20 cellular contexts compared by ENCODE assay signal in the genomic region with DNA sequence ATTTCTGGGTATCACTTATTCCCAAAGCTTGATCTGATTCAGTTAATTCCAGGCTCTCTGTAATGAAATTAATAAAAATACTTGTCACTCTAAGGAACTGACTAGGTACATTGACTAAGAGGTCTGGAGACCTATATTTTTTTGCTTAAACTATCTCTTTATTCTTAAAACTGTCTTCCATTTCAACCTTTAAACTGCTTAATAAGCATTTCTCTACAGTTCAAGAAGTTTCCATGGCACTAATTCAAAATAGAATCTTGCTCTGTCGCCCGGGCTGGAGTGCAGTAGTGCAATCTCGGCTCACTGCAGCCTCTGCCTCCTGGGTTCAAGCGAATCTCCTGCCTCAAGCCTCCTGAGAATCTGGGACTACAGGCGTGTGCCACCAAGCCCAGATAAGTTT.
DNase-seq lines count a peak whose midpoint lies in the region; ATAC-seq, FAIRE-seq and TF ChIP-seq lines count a peak whose summit lies in the region.
"Had no signal": no experiment of that assay in that cellular context is flagged by ENCODE, and none has a peak within 500 bp of the region (broad histone marks: within the 10 kb centered on the region; RNA-seq: fewer than 3 reads in every experiment).

No MANE protein-coding gene starts in this region.

- in situ Hi-C loops in HepG2 (cut with HindIII; ENCODE audit: extremely low pct_ligation_motif_present, low pct_unique_long_range_greater_than_20kb): loop anchor here (10.0 kb wide), 1 partner anchor 227 kb away; no protein-coding TSS in a partner anchor

- CTCF ChIA-PET in HepG2 (lab: Yijun Ruan, JAX; ENCODE audit: low intra/inter-chr PET ratio, low total read pairs): no interaction called here

- intact Hi-C loops in HepG2 (cut with micrococcal nuclease; ENCODE audit: unreplicated experiment) (no loop called here), right lobe of liver (cut with DNase I) (no loop called here)
- intact Hi-C loops in activated T-helper 2 cell treated with anti-CD3 and anti-CD28 coated beads, Interferon-gamma antibody, Interleukin-2, Interleukin-4, amounts not matched to agents 10 μg/mL and 5 μg/mL and 100 μg/mL, durations not matched to agents 14 hours and 24 hours and 36 hours (cut with micrococcal nuclease): loop anchor here (2.0 to 5.0 kb wide), 2 partner anchors 59 to 233 kb away; no protein-coding TSS in a partner anchor

- H3K27me3 Mint-ChIP-seq in activated T-helper 2 cell treated with anti-CD3 and anti-CD28 coated beads, Interferon-gamma antibody, Interleukin-2, Interleukin-4, amounts not matched to agents 10 μg/mL and 5 μg/mL and 100 μg/mL, durations not matched to agents 14 hours and 24 hours and 36 hours (ENCODE audit: low read depth): peaks cover 2% of the 10 kb centered on the region
- H3K27me3 Mint-ChIP-seq in stimulated activated naive B cell treated with anti-CD40 and anti-IgM and Interleukin-4, amounts not matched to agents 10 μg/mL and 1 μg/mL and 100 μg/mL, for 72 hours: peaks cover 0 to 7% of the 10 kb centered on the region in 2 donors

- no peaks in the 10 kb centered on the region for H3K79me2 ChIP-seq in HepG2 (ENCODE audit: insufficient read depth, low read length)

- WGBS in HepG2 (ENCODE audit: low lambda C conversion rate): 26% methylated on average over 5 of the region's 5 CpGs
- WGBS in right lobe of liver (ENCODE audit: insufficient coverage, low coverage, low lambda C conversion rate, missing lambda C conversion rate): 82% methylated on average over 4 of the region's 5 CpGs

- peak overlapping the region; percentile 17 for H3K27ac Mint-ChIP-seq in activated T-helper 2 cell treated with anti-CD3 and anti-CD28 coated beads, Interferon-gamma antibody, Interleukin-2, Interleukin-4, amounts not matched to agents 10 μg/mL and 5 μg/mL and 100 μg/mL, durations not matched to agents 14 hours and 24 hours and 36 hours
- no peak overlapping the region for H3K27ac Mint-ChIP-seq in stimulated activated naive B cell treated with anti-CD40 and anti-IgM and Interleukin-4, amounts not matched to agents 10 μg/mL and 1 μg/mL and 100 μg/mL, for 72 hours
- H3K27ac Mint-ChIP-seq: CD14-positive monocyte had no signal

- H4K20me1 ChIP-seq in HepG2 (ENCODE audit: insufficient read depth, low read length): no peaks in the 10 kb centered on the region

- POLR2A ChIA-PET in HepG2 (lab: Yijun Ruan, JAX): no interaction called here

- no TSS peak for BruUV-seq in HepG2 (replicated peaks; lab: Mats Ljungman, UMichigan)

- FAIRE-seq in HepG2 (lab: Jason Lieb, UNC): no peak
- FAIRE-seq: A204.1 had no signal

- H3K9ac ChIP-seq in HepG2 (ENCODE audit: insufficient read depth, low read depth, low read length): no peak overlapping the region

- H3K27me3 ChIP-seq in HepG2 (ENCODE audit: control insufficient read depth in 1 of 2, insufficient read depth in 2 of 2, low read length in 2 of 2) (no peaks in the 10 kb centered on the region), right lobe of liver (no peaks in the 10 kb centered on the region)

- no peak overlapping the region for H3K4me3 ChIP-seq in HepG2 (replicated peaks in 1 of 3; ENCODE audit: insufficient read depth in 1 of 3, low read depth in 2 of 3, low read length in 3 of 3)
- H3K4me3 ChIP-seq in right lobe of liver: no peak overlapping the region

- DNase-seq in HepG2 (ENCODE audit: low spot score) (no peak), right lobe of liver (no peak), NCI-H2196 (lab: John Stamatoyannopoulos, UW; ENCODE audit: unreplicated experiment) (no peak)
- DNase-seq in activated T-helper 2 cell treated with anti-CD3 and anti-CD28 coated beads, Interferon-gamma antibody, Interleukin-2, Interleukin-4, amounts not matched to agents 10 μg/mL and 5 μg/mL and 100 μg/mL, durations not matched to agents 14 hours and 24 hours and 36 hours (ENCODE audit: low spot score): no peak
- DNase-seq in stimulated activated naive B cell treated with anti-CD40 and anti-IgM and Interleukin-4, amounts not matched to agents 10 μg/mL and 1 μg/mL and 100 μg/mL, for 72 hours: no peak
- DNase-seq: AML-193, DMS153, MM.1S, NCI-H1048, NCI-H1417, NCI-H1694, NCI-H2029 treated with DMSO at 0.1 percent for 48 hours, NCI-H226, NCI-H510A, NCI-H69 had no signal

- TF ChIP-seq EP300 in HepG2 (IDR thresholded peaks at IDR 0.05; ENCODE audit: low read depth in 2 of 2, low read length in 2 of 2): no peak
- no peak for TF ChIP-seq EP300 in HepG2 (CRISPR knock-in tag; IDR thresholded peaks at IDR 0.05; ENCODE audit: borderline replicate concordance)

- H3K9me3 Mint-ChIP-seq in activated T-helper 2 cell treated with anti-CD3 and anti-CD28 coated beads, Interferon-gamma antibody, Interleukin-2, Interleukin-4, amounts not matched to agents 10 μg/mL and 5 μg/mL and 100 μg/mL, durations not matched to agents 14 hours and 24 hours and 36 hours: peaks cover 8% of the 10 kb centered on the region
- H3K9me3 Mint-ChIP-seq in stimulated activated naive B cell treated with anti-CD40 and anti-IgM and Interleukin-4, amounts not matched to agents 10 μg/mL and 1 μg/mL and 100 μg/mL, for 72 hours: peaks cover 3 to 4% of the 10 kb centered on the region in 2 donors

- no peak overlapping the region for H3K4me2 ChIP-seq in HepG2 (ENCODE audit: low read depth, low read length)

- no peak overlapping the region for H3K27ac ChIP-seq in HepG2 (ENCODE audit: extremely low read length, insufficient read depth, low read length)
- no peak overlapping the region for H3K27ac ChIP-seq in right lobe of liver
- H3K27ac ChIP-seq in KOPT-K1 (ENCODE audit: low read depth, low read length, poor library complexity, severe bottlenecking): peak overlapping the region; percentile 74

- no peak for TF ChIP-seq RAD21 in HepG2 (CRISPR knock-in tag; IDR thresholded peaks at IDR 0.05)

- TF ChIP-seq POLR2A in HepG2 (IDR thresholded peaks at IDR 0.05; ENCODE audit: insufficient read depth in 1 of 2, low read depth in 2 of 2, low read length in 2 of 2): no peak
- no peak for TF ChIP-seq POLR2A in right lobe of liver (IDR thresholded peaks at IDR 0.05)

- H3K9me3 ChIP-seq in HepG2 (ENCODE audit: low read length): no peaks in the 10 kb centered on the region
- H3K9me3 ChIP-seq in right lobe of liver: no peaks in the 10 kb centered on the region
- H3K9me3 ChIP-seq in KOPT-K1 (ENCODE audit: insufficient read depth, low read length, poor library complexity, severe bottlenecking): no peaks in the 10 kb centered on the region

- H3K4me1 Mint-ChIP-seq in activated T-helper 2 cell treated with anti-CD3 and anti-CD28 coated beads, Interferon-gamma antibody, Interleukin-2, Interleukin-4, amounts not matched to agents 10 μg/mL and 5 μg/mL and 100 μg/mL, durations not matched to agents 14 hours and 24 hours and 36 hours (ENCODE audit: low read depth): peaks cover 42% of the 10 kb centered on the region
- H3K4me1 Mint-ChIP-seq in stimulated activated naive B cell treated with anti-CD40 and anti-IgM and Interleukin-4, amounts not matched to agents 10 μg/mL and 1 μg/mL and 100 μg/mL, for 72 hours: peaks cover 0 to 4% of the 10 kb centered on the region in 2 donors

- ATAC-seq in HepG2 (no peak), right lobe of liver (no peak), SK-N-SH treated with all-trans-retinoic acid at 6 μM for 48 hours (no peak)
- no peak for ATAC-seq in stimulated activated naive B cell treated with anti-CD40 and anti-IgM and Interleukin-4, amounts not matched to agents 10 μg/mL and 1 μg/mL and 100 μg/mL, for 72 hours (replicated peaks)
- ATAC-seq: HCT116 had no signal

- peak overlapping the region; percentile 34 for H3K4me3 Mint-ChIP-seq in activated T-helper 2 cell treated with anti-CD3 and anti-CD28 coated beads, Interferon-gamma antibody, Interleukin-2, Interleukin-4, amounts not matched to agents 10 μg/mL and 5 μg/mL and 100 μg/mL, durations not matched to agents 14 hours and 24 hours and 36 hours (ENCODE audit: low read depth)
- no peak overlapping the region for H3K4me3 Mint-ChIP-seq in stimulated activated naive B cell treated with anti-CD40 and anti-IgM and Interleukin-4, amounts not matched to agents 10 μg/mL and 1 μg/mL and 100 μg/mL, for 72 hours
- H3K4me3 Mint-ChIP-seq: CD14-positive monocyte had no signal

- H3K36me3 ChIP-seq in HepG2 (replicated peaks in 1 of 2; ENCODE audit: control insufficient read depth in 1 of 2, insufficient read depth in 2 of 2, low read length in 2 of 2) (no peaks in the 10 kb centered on the region), right lobe of liver (no peaks in the 10 kb centered on the region), KOPT-K1 (ENCODE audit: insufficient read depth, low read length) (no peaks in the 10 kb centered on the region)

- H3K36me3 Mint-ChIP-seq in activated T-helper 2 cell treated with anti-CD3 and anti-CD28 coated beads, Interferon-gamma antibody, Interleukin-2, Interleukin-4, amounts not matched to agents 10 μg/mL and 5 μg/mL and 100 μg/mL, durations not matched to agents 14 hours and 24 hours and 36 hours (ENCODE audit: low read depth): peaks cover 9% of the 10 kb centered on the region
- no peaks in the 10 kb centered on the region for H3K36me3 Mint-ChIP-seq in stimulated activated naive B cell treated with anti-CD40 and anti-IgM and Interleukin-4, amounts not matched to agents 10 μg/mL and 1 μg/mL and 100 μg/mL, for 72 hours
- H3K36me3 Mint-ChIP-seq: CD14-positive monocyte had no signal

- H3K4me1 ChIP-seq in HepG2 (ENCODE audit: insufficient read depth, low read length): peaks cover 11% of the 10 kb centered on the region; the same call in 1 of the 2 replicates
- H3K4me1 ChIP-seq in right lobe of liver: no peaks in the 10 kb centered on the region

- no peak overlapping the region for H2AFZ ChIP-seq in HepG2 (ENCODE audit: low read length)

- TF ChIP-seq CTCF in HepG2 (CRISPR knock-in tag; IDR thresholded peaks at IDR 0.05) (no peak), right lobe of liver (IDR thresholded peaks at IDR 0.05) (no peak)

TF ChIP-seq in SK-N-SH treated with all-trans-retinoic acid at 6 μM for 48 hours, 23 proteins besides CTCF, POLR2A, EP300 and RAD21 (continues in another document):
- TF ChIP-seq ARNTL (CRISPR knock-in tag; IDR thresholded peaks at IDR 0.05; ENCODE audit: borderline replicate concordance, low read depth) (no peak), POU6F1 (CRISPR knock-in tag; IDR thresholded peaks at IDR 0.05; ENCODE audit: borderline replicate concordance, low read depth) (no peak), ZNF70 (CRISPR knock-in tag; IDR thresholded peaks at IDR 0.05) (no peak), ZNF8 (CRISPR knock-in tag; IDR thresholded peaks at IDR 0.05) (no peak), GLIS3 (CRISPR knock-in tag; IDR thresholded peaks at IDR 0.05) (no peak)
